ENCODE assay signal across 20 cellular contexts in genomic region chr5:67306997-67307580, GRCh38.
DNase-seq lines count a peak whose midpoint lies in the region; ATAC-seq and TF ChIP-seq lines count a peak whose summit lies in the region.
"Had no signal": no experiment of that assay in that cellular context is flagged by ENCODE, and none has a peak within 500 bp of the region (broad histone marks: within the 10 kb centered on the region; RNA-seq: fewer than 3 reads in every experiment).

No MANE protein-coding gene starts in this region.

- H3K27me3 ChIP-seq in adipocyte (replicated peaks; ENCODE audit: control insufficient read depth, insufficient read depth, low read length): no peaks in the 10 kb centered on the region
- H3K27me3 ChIP-seq: colonic mucosa, foreskin keratinocyte, left lung, neutrophil, suprapubic skin had no signal

- no peak for ATAC-seq in HG03342 (IDR thresholded peaks at IDR 0.05; ENCODE audit: unreplicated experiment)
- ATAC-seq: left lung had no signal

- H3K36me3 ChIP-seq in adipocyte (ENCODE audit: control insufficient read depth, insufficient read depth, low read length, severe bottlenecking): no peaks in the 10 kb centered on the region
- H3K36me3 ChIP-seq: colonic mucosa, left lung, neutrophil, suprapubic skin had no signal

- H3K4me3 ChIP-seq in adipocyte (ENCODE audit: low read length): no peak overlapping the region
- H3K4me3 ChIP-seq in retinal pigment epithelial cell (ENCODE audit: low read length): no peak overlapping the region
- H3K4me3 ChIP-seq: colonic mucosa, left lung, suprapubic skin had no signal

- DNase-seq in EL: peak; percentile 37
- peak; percentile 80 for DNase-seq in adipocyte (ENCODE audit: low read depth)
- peak; percentile 78 for DNase-seq in fibroblast of peridontal ligament (ENCODE audit: extremely low read depth)
- peak; percentile 81 for DNase-seq in retinal pigment epithelial cell (ENCODE audit: low read depth)
- DNase-seq in RPMI8226: no peak
- no peak for DNase-seq in NK-92 treated with Interleukin-12 subunit alpha and Interleukin-12 subunit beta, amount 100 ng/mL, for 24 hours (lab: John Stamatoyannopoulos, UW)
- DNase-seq: activated B cell treated with CpG ODN at 0.5 μM for 24 hours; activated CD4-positive, alpha-beta memory T cell treated with anti-CD3 and anti-CD28 coated beads for 36 hours; activated naive CD4-positive, alpha-beta T cell treated with Interleukin-2 at 50 U/mL for 16 hours; colonic mucosa; COR-L47; Karpas-422; left lung; OCI-M1; SIG-M5; stimulated activated CD4-positive, alpha-beta T cell treated with anti-CD3 and anti-CD28 coated beads, Interleukin-12 subunit alpha, Interleukin-12 subunit beta, amount 100 ng/mL, for 4 hours had no signal

- no peak for TF ChIP-seq CTCF in retinal pigment epithelial cell (conservative IDR thresholded peaks at IDR 0.05; ENCODE audit: low read depth, low read length)

- peaks cover 5% of the 10 kb centered on the region for H3K9me3 ChIP-seq in adipocyte (ENCODE audit: control insufficient read depth, low read length)
- H3K9me3 ChIP-seq: colonic mucosa, left lung, neutrophil, suprapubic skin had no signal

- peak overlapping the region; percentile 31 for H3K9ac ChIP-seq in adipocyte (ENCODE audit: low read length)

- peaks cover 46% of the 10 kb centered on the region for H3K4me1 ChIP-seq in adipocyte (ENCODE audit: control insufficient read depth, insufficient read depth, low read length)
- H3K4me1 ChIP-seq: colonic mucosa had no signal

Comparison
In these comparisons a context has a peak if more than half of its experiments do, and no peak if none do; other contexts are left out.
1. DNase-seq: peak in EL (single experiment), adipocyte (single experiment), fibroblast of peridontal ligament (single experiment) and retinal pigment epithelial cell (single experiment); none in RPMI8226 (single experiment) and NK-92 treated with Interleukin-12 subunit alpha and Interleukin-12 subunit beta, amount 100 ng/mL, for 24 hours (single experiment).